ENCODE assay signal across 8 cellular contexts in the genomic region with DNA sequence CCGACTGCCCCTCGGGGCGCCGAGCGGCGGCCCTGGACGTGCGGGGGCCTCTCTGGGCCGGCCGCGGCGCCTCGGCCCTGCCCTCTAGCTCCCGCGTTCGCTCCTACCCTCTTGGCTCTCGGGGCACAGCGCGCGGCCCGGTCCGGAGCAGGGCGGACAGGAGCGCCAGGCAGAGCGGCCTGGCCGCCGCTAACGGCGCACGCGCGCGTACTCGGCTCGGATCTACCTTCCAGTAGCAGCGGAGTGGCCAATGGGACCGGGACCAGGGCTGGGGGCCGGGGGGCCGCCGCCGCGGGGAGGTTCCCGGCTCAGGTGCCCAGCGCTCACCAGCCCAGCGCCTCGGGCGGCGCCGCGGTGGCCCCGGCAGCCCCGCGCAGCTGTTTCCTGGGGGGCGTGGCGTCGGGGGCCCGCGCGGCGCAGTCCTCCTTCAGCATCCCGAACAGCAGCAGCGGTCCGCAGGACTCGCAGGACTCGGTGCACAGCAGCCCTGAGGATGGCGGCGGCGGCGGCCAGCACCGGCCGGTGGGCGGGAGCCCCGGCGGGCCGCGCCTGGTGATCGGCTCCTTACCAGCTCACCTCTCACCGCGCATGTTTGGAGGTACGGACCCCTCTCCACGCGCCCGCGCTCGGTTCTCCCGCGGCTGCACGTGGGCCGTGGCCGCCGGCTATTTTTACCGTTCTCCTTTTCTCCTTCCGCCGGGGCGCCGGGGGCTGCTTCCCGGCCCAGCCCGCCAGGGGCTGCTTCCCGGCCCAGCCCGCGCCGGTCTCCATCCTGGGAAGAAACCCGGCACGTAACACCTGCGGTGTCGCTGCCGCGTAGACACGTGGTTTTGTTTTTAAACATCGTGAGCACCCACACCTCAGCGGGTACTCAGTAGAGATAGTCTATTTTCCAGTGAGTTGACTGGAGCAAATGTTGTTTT.
DNase-seq lines count a peak whose midpoint lies in the region; ATAC-seq and TF ChIP-seq lines count a peak whose summit lies in the region.
"Not testable (repeated sequence)": the region's sequence is repeated elsewhere in the genome, so short reads cannot be mapped to it uniquely, and the experiment has no call there.

No MANE protein-coding gene starts in this region.

- not testable (repeated sequence) for H3K36me3 Mint-ChIP-seq in activated B cell treated with CpG ODN at 0.5 μM for 24 hours (ENCODE audit: low read depth); central memory CD8-positive, alpha-beta T cell (ENCODE audit: insufficient read depth)

- CTCF ChIA-PET in AG04450 (lab: Charles Lee); activated B cell treated with CpG ODN at 0.5 μM for 24 hours (lab: Charles Lee): not testable (repeated sequence)

- not testable (repeated sequence) for TF ChIP-seq CTCF in AG04450 (IDR thresholded peaks at IDR 0.05; ENCODE audit: low read depth, low read length); activated B cell treated with CpG ODN at 0.5 μM for 24 hours (IDR thresholded peaks at IDR 0.05)

- peak overlapping the region; percentile 65 for H3K4me3 ChIP-seq in AG04450 (ENCODE audit: low read depth, low read length)
- H3K4me3 ChIP-seq in skeletal muscle tissue (ENCODE audit: low read length in 3 of 3), result peak overlapping the region; percentile 51 to 77 (median 62)

- not testable (repeated sequence) for DNase-seq in AG04450 (ENCODE audit: low read depth, low spot score)
- peak; percentile 55 for DNase-seq in NCI-H2227 treated with DMSO at 0.1 percent for 48 hours (lab: John Stamatoyannopoulos, UW)
- DNase-seq in activated B cell treated with CpG ODN at 0.5 μM for 24 hours, result peak; percentile 63
- peak; percentile 11 to 13 for DNase-seq in central memory CD8-positive, alpha-beta T cell (ENCODE audit: low spot score in 2 of 2)
- peak; percentile 29 for DNase-seq in inferior parietal cortex (ENCODE audit: extremely low spot score)

- peak overlapping the region; percentile 64 to 83 (median 68) for H3K9ac ChIP-seq in skeletal muscle tissue (ENCODE audit: low read depth in 1 of 3, low read length in 3 of 3)

- H3K4me1 Mint-ChIP-seq in activated B cell treated with CpG ODN at 0.5 μM for 24 hours; central memory CD8-positive, alpha-beta T cell: not testable (repeated sequence)

- H3K9me3 Mint-ChIP-seq in activated B cell treated with CpG ODN at 0.5 μM for 24 hours; central memory CD8-positive, alpha-beta T cell: not testable (repeated sequence)

- not testable (repeated sequence) for H3K27me3 Mint-ChIP-seq in activated B cell treated with CpG ODN at 0.5 μM for 24 hours
- H3K27me3 Mint-ChIP-seq in central memory CD8-positive, alpha-beta T cell, result peaks cover 44% of the 10 kb centered on the region

- POLR2A ChIA-PET in AG04450 (lab: Yijun Ruan, JAX), result not testable (repeated sequence)
- POLR2A ChIA-PET in activated B cell treated with CpG ODN at 0.5 μM for 24 hours (lab: Charles Lee), result interaction anchor here (0.5 to 0.7 kb wide), 2 partner anchors 162 to 224 kb away, joined by 3 read pairs; no protein-coding TSS in a partner anchor

- H3K27ac Mint-ChIP-seq in activated B cell treated with CpG ODN at 0.5 μM for 24 hours; central memory CD8-positive, alpha-beta T cell (ENCODE audit: low read depth): not testable (repeated sequence)

- H3K4me3 Mint-ChIP-seq in activated B cell treated with CpG ODN at 0.5 μM for 24 hours, result peak overlapping the region; percentile 75
- H3K4me3 Mint-ChIP-seq in central memory CD8-positive, alpha-beta T cell, result peak overlapping the region; percentile 71

- intact Hi-C loops in activated B cell treated with CpG ODN at 0.5 μM for 24 hours (cut with micrococcal nuclease), result loop anchor here (5.0 kb wide), 2 partner anchors 164 to 236 kb away; partner anchors contain the start of genes KBTBD2 and LSM5

- not testable (repeated sequence) for H3K4me1 ChIP-seq in skeletal muscle tissue (ENCODE audit: control insufficient read depth in 3 of 3, insufficient read depth in 3 of 3, low read length in 3 of 3)

- H3K27me3 ChIP-seq in AG04450 (ENCODE audit: control insufficient read depth, insufficient read depth, low read length); skeletal muscle tissue (ENCODE audit: control insufficient read depth in 3 of 3, insufficient read depth in 3 of 3, low read length in 3 of 3): not testable (repeated sequence)

- H3K27ac ChIP-seq in AG04450 (ENCODE audit: low read depth, low read length), result not testable (repeated sequence)
- H3K27ac ChIP-seq in skeletal muscle tissue (ENCODE audit: low read depth, low read length), result peak overlapping the region; percentile 62

- H3K36me3 ChIP-seq in skeletal muscle tissue (ENCODE audit: control insufficient read depth in 3 of 3, insufficient read depth in 3 of 3, low read length in 3 of 3), result not testable (repeated sequence)

- ATAC-seq in GM18909 (IDR thresholded peaks at IDR 0.05; ENCODE audit: poor library complexity, unreplicated experiment), result peak; percentile 76
- peak; percentile 79 for ATAC-seq in HG03108 (IDR thresholded peaks at IDR 0.05; ENCODE audit: unreplicated experiment)
- peak; percentile 70 for ATAC-seq in activated B cell treated with CpG ODN at 0.5 μM for 24 hours (ENCODE audit: low read depth)
- ATAC-seq in central memory CD8-positive, alpha-beta T cell (replicated peaks; ENCODE audit: extremely low read depth, poor library complexity, severe bottlenecking), result peak; percentile 68

- not testable (repeated sequence) for H3K9me3 ChIP-seq in AG04450 (ENCODE audit: control insufficient read depth, insufficient read depth, low read length); skeletal muscle tissue (ENCODE audit: control insufficient read depth in 3 of 3, low read length in 3 of 3)
